Comparison of ENCODE assay signal across 24 cellular contexts in genomic region chr2:72085036-72085435, GRCh38.
"Had no signal": no experiment of that assay in that cellular context is flagged by ENCODE, and none has a peak within 500 bp of the region (broad histone marks: within the 10 kb centered on the region; RNA-seq: fewer than 3 reads in every experiment).

No MANE protein-coding gene starts in this region.

- H3K36me3 ChIP-seq: heart left ventricle, left ventricle myocardium inferior, pancreas, prostate gland, suprapubic skin, thoracic aorta, tibial artery, uterus had no signal

- H3K4me3 Mint-ChIP-seq: mesothelial cell of epicardium; naive thymus-derived CD4-positive, alpha-beta T cell; natural killer cell treated with Interleukin-12 subunit alpha and Interleukin-12 subunit beta and Interleukin-15 and Interleukin-18, amount 100 ng/mL, for 72 hours; stimulated activated naive B cell treated with anti-CD40 and anti-IgM and Interleukin-4, amounts not matched to agents 10 μg/mL and 1 μg/mL and 100 μg/mL, for 72 hours had no signal

- H3K4me1 ChIP-seq: heart left ventricle, left ventricle myocardium inferior, pancreas, prostate gland, suprapubic skin, tibial artery, uterus had no signal

- H3K4me1 Mint-ChIP-seq: mesothelial cell of epicardium; naive thymus-derived CD4-positive, alpha-beta T cell; stimulated activated naive B cell treated with anti-CD40 and anti-IgM and Interleukin-4, amounts not matched to agents 10 μg/mL and 1 μg/mL and 100 μg/mL, for 72 hours had no signal

- H3K27ac Mint-ChIP-seq: mesothelial cell of epicardium; naive thymus-derived CD4-positive, alpha-beta T cell; natural killer cell treated with Interleukin-12 subunit alpha and Interleukin-12 subunit beta and Interleukin-15 and Interleukin-18, amount 100 ng/mL, for 72 hours; stimulated activated naive B cell treated with anti-CD40 and anti-IgM and Interleukin-4, amounts not matched to agents 10 μg/mL and 1 μg/mL and 100 μg/mL, for 72 hours had no signal

- H3K9me3 ChIP-seq: left ventricle myocardium inferior, pancreas, prostate gland, suprapubic skin, thoracic aorta, tibial artery, uterus had no signal

- H3K27me3 Mint-ChIP-seq: natural killer cell treated with Interleukin-12 subunit alpha and Interleukin-12 subunit beta and Interleukin-15 and Interleukin-18, amount 100 ng/mL, for 72 hours; stimulated activated naive B cell treated with anti-CD40 and anti-IgM and Interleukin-4, amounts not matched to agents 10 μg/mL and 1 μg/mL and 100 μg/mL, for 72 hours had no signal

- H3K27me3 ChIP-seq: heart left ventricle, pancreas, suprapubic skin, uterus had no signal

- H3K4me3 ChIP-seq: heart left ventricle, left ventricle myocardium inferior, lung, pancreas, prostate gland, skin epidermis, suprapubic skin, thoracic aorta, tibial artery, uterus had no signal

- H3K9me3 Mint-ChIP-seq: mesothelial cell of epicardium; natural killer cell treated with Interleukin-12 subunit alpha and Interleukin-12 subunit beta and Interleukin-15 and Interleukin-18, amount 100 ng/mL, for 72 hours had no signal

- ATAC-seq: heart left ventricle; naive thymus-derived CD4-positive, alpha-beta T cell; pancreas; stimulated activated naive B cell treated with anti-CD40 and anti-IgM and Interleukin-4, amounts not matched to agents 10 μg/mL and 1 μg/mL and 100 μg/mL, for 72 hours; stimulated activated naive CD8-positive, alpha-beta T cell treated with anti-CD3 and anti-CD28 coated beads, Interleukin-15, Interleukin-2, amounts not matched to agents 100 U/mL and 50 U/mL, for 24 hours had no signal

- H3K36me3 Mint-ChIP-seq: mesothelial cell of epicardium; naive thymus-derived CD4-positive, alpha-beta T cell; natural killer cell treated with Interleukin-12 subunit alpha and Interleukin-12 subunit beta and Interleukin-15 and Interleukin-18, amount 100 ng/mL, for 72 hours; stimulated activated naive B cell treated with anti-CD40 and anti-IgM and Interleukin-4, amounts not matched to agents 10 μg/mL and 1 μg/mL and 100 μg/mL, for 72 hours had no signal

- H3K27ac ChIP-seq: heart left ventricle, left ventricle myocardium inferior, pancreas, prostate gland, skin epidermis, suprapubic skin, thoracic aorta, tibial artery, uterus had no signal

- DNase-seq: heart left ventricle; islet precursor cell; left ventricle myocardium inferior; mesendoderm; naive thymus-derived CD4-positive, alpha-beta T cell; nucleus accumbens; pancreas; retina; stimulated activated CD4-positive, alpha-beta T cell treated with anti-CD3 and anti-CD28 coated beads, Interleukin-12 subunit alpha, Interleukin-12 subunit beta, amount 100 ng/mL, for 4 hours; stimulated activated CD4-positive, alpha-beta T cell treated with anti-CD3 and anti-CD28 coated beads, Interleukin-15, amount 100 ng/mL, for 24 hours; stimulated activated CD4-positive, alpha-beta T cell treated with anti-CD3 and anti-CD28 coated beads, Interleukin-2, amount 100 ng/mL, for 24 hours; stimulated activated CD4-positive, alpha-beta T cell treated with anti-CD3 and anti-CD28 coated beads, Interleukin-4, amount 100 ng/mL, for 1 hour; stimulated activated naive B cell treated with anti-CD40 and anti-IgM and Interleukin-4, amounts not matched to agents 10 μg/mL and 1 μg/mL and 100 μg/mL, for 72 hours; stimulated activated naive CD8-positive, alpha-beta T cell treated with anti-CD3 and anti-CD28 coated beads, Interleukin-15, Interleukin-2, amounts not matched to agents 100 U/mL and 50 U/mL, for 24 hours; tibial artery; trophoblast cell; uterus had no signal
